In genomic region chr2:197705143-197705911, GRCh38 we compare ENCODE assay signal across 8 cellular contexts. TPM values are rescaled to one million over a fixed set of nuclear protein-coding genes. Genes with fewer than 3 reads are reported as not detected.
A peak's percentile ranks its signal among the peaks of the same experiment; 100 is the strongest.
DNase-seq lines count a peak whose midpoint lies in the region; ATAC-seq and TF ChIP-seq lines count a peak whose summit lies in the region.

TSS of gene MARS2 (plus strand) at chr2:197705369. CDS start at chr2:197705406, 37 bp downstream.

- no peaks in the 10 kb centered on the region for H3K9me2 ChIP-seq in GM23338 (ENCODE audit: insufficient read depth)

- H3K4me1 Mint-ChIP-seq in GM23338: peaks cover 32% of the 10 kb centered on the region
- H3K4me1 Mint-ChIP-seq in naive thymus-derived CD8-positive, alpha-beta T cell: peaks cover 26 to 54% (median 46%) of the 10 kb centered on the region in 4 donors

- H3K36me3 ChIP-seq in GM23338 (ENCODE audit: insufficient read depth) (no peaks in the 10 kb centered on the region), fibroblast of lung (ENCODE audit: control insufficient read depth, insufficient read depth, low read length) (no peaks in the 10 kb centered on the region)

- peaks cover 14% of the 10 kb centered on the region for H3K27me3 Mint-ChIP-seq in GM23338 (ENCODE audit: insufficient read depth, low read depth, poor library complexity)
- peaks cover 0 to 9% (median 1%) of the 10 kb centered on the region in 5 donors for H3K27me3 Mint-ChIP-seq in naive thymus-derived CD8-positive, alpha-beta T cell

- ATAC-seq in GM23338: peak; percentile 81
- ATAC-seq in naive thymus-derived CD8-positive, alpha-beta T cell: peak; percentile 81 to 84

- H3K27ac ChIP-seq in GM23338 (ENCODE audit: low read depth): peak within 1 kb of the TSS; percentile 81
- H3K27ac ChIP-seq in fibroblast of lung (ENCODE audit: insufficient read depth, low read length): peak within 1 kb of the TSS; percentile 64

- H3K27ac Mint-ChIP-seq in GM23338: peak within 1 kb of the TSS; percentile 96
- peak within 1 kb of the TSS; percentile 92 to 99 (median 96) for H3K27ac Mint-ChIP-seq in naive thymus-derived CD8-positive, alpha-beta T cell

- H4K20me1 ChIP-seq in GM23338 (replicated peaks; ENCODE audit: insufficient read depth) (peaks cover 31% of the 10 kb centered on the region), fibroblast of lung (ENCODE audit: control insufficient read depth, extremely low read depth, insufficient read depth, low read length) (no peaks in the 10 kb centered on the region)

- H3K27me3 ChIP-seq in GM23338 (ENCODE audit: insufficient read depth) (no peaks in the 10 kb centered on the region), fibroblast of lung (ENCODE audit: control insufficient read depth, insufficient read depth, low read length) (no peaks in the 10 kb centered on the region)

- H3F3A ChIP-seq in GM23338 (replicated peaks; ENCODE audit: low read depth): no peaks in the 10 kb centered on the region

- peak; percentile 97 for DNase-seq in Daoy (ENCODE audit: low read depth)
- DNase-seq in GM23338 (ENCODE audit: low spot score): peak; percentile 96
- peak; percentile 91 to 95 for DNase-seq in Kasumi-1 (lab: John Stamatoyannopoulos, UW)
- DNase-seq in RPMI8226: peak; percentile 96
- DNase-seq in activated T-helper 1 cell treated with anti-CD3 and anti-CD28 coated beads, Interleukin-2, amount 50 U/mL, for 16 hours (ENCODE audit: low read depth in 1 of 2, low spot score in 1 of 2): peak; percentile 82 to 92
- peak; percentile 86 to 92 for DNase-seq in fibroblast of lung (ENCODE audit: low read depth in 2 of 2)
- peak; percentile 86 to 96 (median 93) for DNase-seq in naive thymus-derived CD8-positive, alpha-beta T cell
- DNase-seq in stimulated activated naive CD4-positive, alpha-beta T cell (lab: John Stamatoyannopoulos, UW): peak; percentile 85 to 94 (median 90)

- peak within 1 kb of the TSS; percentile 92 for H3K4me3 Mint-ChIP-seq in GM23338
- peak within 1 kb of the TSS; percentile 85 to 95 (median 92) for H3K4me3 Mint-ChIP-seq in naive thymus-derived CD8-positive, alpha-beta T cell

- H3K9me3 ChIP-seq in fibroblast of lung (ENCODE audit: control insufficient read depth, insufficient read depth, low read depth, low read length): no peaks in the 10 kb centered on the region

- H2AFZ ChIP-seq in GM23338: peak within 1 kb of the TSS; percentile 45; the same call in 1 of the 2 replicates
- H2AFZ ChIP-seq in fibroblast of lung (ENCODE audit: low read length): peak within 1 kb of the TSS; percentile 98

- POLR2A ChIA-PET in naive thymus-derived CD8-positive, alpha-beta T cell (lab: Charles Lee): interaction anchor here (0.5 to 3.0 kb wide), 15 partner anchors 12 to 906 kb away, joined by 3 to 26 read pairs (median 5); partner anchors contain the start of genes COQ10B, GTF3C3, HSPD1 and HSPE1

- no peaks in the 10 kb centered on the region; the same call in 1 of the 3 replicates for H3K9me3 Mint-ChIP-seq in GM23338
- H3K9me3 Mint-ChIP-seq in naive thymus-derived CD8-positive, alpha-beta T cell: peaks cover 0 to 3% (median 0%) of the 10 kb centered on the region in 9 donors

- H3K4me3 ChIP-seq in GM23338 (peak within 1 kb of the TSS; percentile 81), fibroblast of lung (replicated peaks in 1 of 4; ENCODE audit: control extremely low read depth in 1 of 4, insufficient read depth in 1 of 4, low read depth in 3 of 4, low read length in 4 of 4) (peak within 1 kb of the TSS; percentile 81 to 92 (median 90))

- peaks cover 24% of the 10 kb centered on the region for H3K4me1 ChIP-seq in GM23338 (ENCODE audit: insufficient read depth)
- peaks cover 8% of the 10 kb centered on the region for H3K4me1 ChIP-seq in fibroblast of lung (ENCODE audit: control insufficient read depth, extremely low read depth, insufficient read depth, low read length)

- H3K79me2 ChIP-seq in GM23338 (replicated peaks; ENCODE audit: insufficient read depth) (peaks cover 51% of the 10 kb centered on the region), fibroblast of lung (ENCODE audit: control insufficient read depth, insufficient read depth, low read length) (peaks cover 33% of the 10 kb centered on the region)

- peaks cover 32% of the 10 kb centered on the region for H3K36me3 Mint-ChIP-seq in GM23338 (ENCODE audit: low read depth)
- peaks cover 0 to 20% (median 7%) of the 10 kb centered on the region in 3 donors for H3K36me3 Mint-ChIP-seq in naive thymus-derived CD8-positive, alpha-beta T cell

- peak within 1 kb of the TSS; percentile 76 for H3K4me2 ChIP-seq in GM23338
- peak within 1 kb of the TSS; percentile 98 for H3K4me2 ChIP-seq in fibroblast of lung (ENCODE audit: extremely low read depth, insufficient read depth, low read length)

- TF ChIP-seq CTCF in GM23338 (conservative IDR thresholded peaks at IDR 0.05; ENCODE audit: low read depth in 2 of 2) (0 out of 4 replicates have a peak, but pooled peaks of 1 of the 2 experiments have one; percentile 12), fibroblast of lung (conservative IDR thresholded peaks at IDR 0.05 in 1 of 2, IDR thresholded peaks at IDR 0.05 in 1 of 2; ENCODE audit: low read depth in 1 of 2, low read length in 2 of 2) (no peak)

- H3K9ac ChIP-seq in fibroblast of lung (ENCODE audit: insufficient read depth, low read length): peak within 1 kb of the TSS; percentile 55

TF ChIP-seq in GM23338, 12 proteins besides CTCF, POLR2A, EP300 and RAD21 (continues in another document):
- TF ChIP-seq ZNF462 (CRISPR knock-in tag; IDR thresholded peaks at IDR 0.05) (no peak), EZH2 (IDR thresholded peaks at IDR 0.05; ENCODE audit: low read depth, unreplicated experiment) (no peak)

RNA-seq across cellular contexts. Expression of gene MARS2, which starts in this region (rescaled TPM):
- 7.7 and 8.5 TPM in 2 replicates for total RNA-seq in Daoy (2014; rRNA removed; shearing (Covaris generic))
- total RNA-seq in GM23338 (2014; rRNA removed; shearing (Covaris generic)): 48.2 and 49.1 TPM in 2 replicates
- 11.9 and 13.7 TPM in 2 replicates for polyA plus RNA-seq in GM23338 (2016; fragmentation: Nextera tagmentation; extraction: Ambion mirVana)
- 3.3 TPM in 2 replicates for total RNA-seq in fibroblast of lung
- polyA plus RNA-seq in fibroblast of lung: 1.5 and 3.3 TPM in 2 replicates
- polyA plus RNA-seq in fibroblast of lung (2012): 1.4 and 3.1 TPM in 2 replicates
- polyA minus RNA-seq in fibroblast of lung (ENCODE audit: low replicate concordance): 1.3 and 7.0 TPM in 2 replicates
- total RNA-seq in naive thymus-derived CD8-positive, alpha-beta T cell: 10 to 100 TPM; 15.7 to 19.3 TPM
- 10 to 100 TPM in 2 of 3 donors, 1 to 10 TPM in 1; 8.4 to 12.7 (median 12.5) TPM for polyA plus RNA-seq in naive thymus-derived CD8-positive, alpha-beta T cell

Comparison
In these comparisons a context has a peak if more than half of its experiments do, and no peak if none do; other contexts are left out.
1. Peak in every context shown above with its lines: DNase-seq, ATAC-seq, H3K4me3 ChIP-seq and H3K27ac ChIP-seq.